Comparison of ENCODE assay signal across 29 cellular contexts in genomic region chr13:76586842-76587241, GRCh38.
"Had no signal": no experiment of that assay in that cellular context is flagged by ENCODE, and none has a peak within 500 bp of the region (broad histone marks: within the 10 kb centered on the region; RNA-seq: fewer than 3 reads in every experiment).

No MANE protein-coding gene starts in this region.

- H3K4me3 ChIP-seq: stomach, suprapubic skin, testis, thoracic aorta, thyroid gland, tibial artery, tibial nerve, transverse colon, upper lobe of left lung, upper lobe of right lung, uterus, vagina had no signal

- ATAC-seq: stimulated activated effector memory CD8-positive, alpha-beta T cell treated with anti-CD3 and anti-CD28 coated beads, Interleukin-12 subunit alpha, Interleukin-12 subunit beta, amount 100 ng/mL, for 72 hours; stimulated activated memory B cell treated with anti-CD40 and anti-IgM and Interleukin-4, amounts not matched to agents 10 μg/mL and 1 μg/mL and 100 μg/mL, for 72 hours; stimulated activated naive B cell treated with anti-CD40 and anti-IgM and Interleukin-4, amounts not matched to agents 10 μg/mL and 1 μg/mL and 100 μg/mL, for 72 hours; stimulated activated naive CD8-positive, alpha-beta T cell treated with anti-CD3 and anti-CD28 coated beads, Interleukin-15, amount 100 ng/mL, for 72 hours; stimulated activated naive CD8-positive, alpha-beta T cell treated with anti-CD3 and anti-CD28 coated beads, Interleukin-15, Interleukin-2, amounts not matched to agents 100 U/mL and 50 U/mL, for 24 hours; upper lobe of right lung had no signal

- H3K4me1 Mint-ChIP-seq: stimulated activated effector memory CD8-positive, alpha-beta T cell treated with anti-CD3 and anti-CD28 coated beads, Interleukin-12 subunit alpha, Interleukin-12 subunit beta, amount 100 ng/mL, for 72 hours; stimulated activated memory B cell treated with anti-CD40 and anti-IgM and Interleukin-4, amounts not matched to agents 10 μg/mL and 1 μg/mL and 100 μg/mL, for 72 hours; stimulated activated naive B cell treated with anti-CD40 and anti-IgM and Interleukin-4, amounts not matched to agents 10 μg/mL and 1 μg/mL and 100 μg/mL, for 72 hours; stimulated activated naive CD8-positive, alpha-beta T cell treated with anti-CD3 and anti-CD28 coated beads, Interleukin-15, amount 100 ng/mL, for 72 hours had no signal

- H3K9me3 Mint-ChIP-seq: stimulated activated effector memory CD8-positive, alpha-beta T cell treated with anti-CD3 and anti-CD28 coated beads, Interleukin-12 subunit alpha, Interleukin-12 subunit beta, amount 100 ng/mL, for 72 hours; stimulated activated naive B cell treated with anti-CD40 and anti-IgM and Interleukin-4, amounts not matched to agents 10 μg/mL and 1 μg/mL and 100 μg/mL, for 72 hours; stimulated activated naive CD8-positive, alpha-beta T cell treated with anti-CD3 and anti-CD28 coated beads, Interleukin-15, amount 100 ng/mL, for 72 hours; stimulated activated naive CD8-positive, alpha-beta T cell treated with anti-CD3 and anti-CD28 coated beads, Interleukin-15, Interleukin-2, amounts not matched to agents 100 ng/mL and 50 ng/mL, for 24 hours had no signal

- H3K4me1 ChIP-seq: stomach, suprapubic skin, testis, thyroid gland, tibial artery, tibial nerve, transverse colon, upper lobe of left lung, upper lobe of right lung, uterus, vagina had no signal

- H3K27me3 Mint-ChIP-seq: stimulated activated naive CD8-positive, alpha-beta T cell treated with anti-CD3 and anti-CD28 coated beads, Interleukin-15, amount 100 ng/mL, for 72 hours had no signal

- FAIRE-seq: urothelium cell line had no signal

- H3K27ac ChIP-seq: stomach, suprapubic skin, testis, thoracic aorta, thyroid gland, tibial artery, tibial nerve, transverse colon, upper lobe of left lung, upper lobe of right lung, uterus, vagina had no signal

- H3K27ac Mint-ChIP-seq: stimulated activated effector memory CD8-positive, alpha-beta T cell treated with anti-CD3 and anti-CD28 coated beads, Interleukin-12 subunit alpha, Interleukin-12 subunit beta, amount 100 ng/mL, for 72 hours; stimulated activated memory B cell treated with anti-CD40 and anti-IgM and Interleukin-4, amounts not matched to agents 10 μg/mL and 1 μg/mL and 100 μg/mL, for 72 hours; stimulated activated naive B cell treated with anti-CD40 and anti-IgM and Interleukin-4, amounts not matched to agents 10 μg/mL and 1 μg/mL and 100 μg/mL, for 72 hours; stimulated activated naive CD8-positive, alpha-beta T cell treated with anti-CD3 and anti-CD28 coated beads, Interleukin-15, amount 100 ng/mL, for 72 hours; stimulated activated naive CD8-positive, alpha-beta T cell treated with anti-CD3 and anti-CD28 coated beads, Interleukin-15, Interleukin-2, amounts not matched to agents 100 ng/mL and 50 ng/mL, for 24 hours; type B pancreatic cell had no signal

- H3K9me3 ChIP-seq: stomach, suprapubic skin, testis, thoracic aorta, thyroid gland, tibial artery, tibial nerve, transverse colon, upper lobe of left lung, upper lobe of right lung, uterus, vagina had no signal

- H3K36me3 Mint-ChIP-seq: stimulated activated effector memory CD8-positive, alpha-beta T cell treated with anti-CD3 and anti-CD28 coated beads, Interleukin-12 subunit alpha, Interleukin-12 subunit beta, amount 100 ng/mL, for 72 hours; stimulated activated memory B cell treated with anti-CD40 and anti-IgM and Interleukin-4, amounts not matched to agents 10 μg/mL and 1 μg/mL and 100 μg/mL, for 72 hours; stimulated activated naive B cell treated with anti-CD40 and anti-IgM and Interleukin-4, amounts not matched to agents 10 μg/mL and 1 μg/mL and 100 μg/mL, for 72 hours; type B pancreatic cell had no signal

- DNase-seq: stimulated activated CD4-positive, alpha-beta T cell treated with anti-CD3 and anti-CD28 coated beads, Interleukin-2, amount 100 ng/mL, for 48 hours; stimulated activated CD4-positive, alpha-beta T cell treated with anti-CD3 and anti-CD28 coated beads, Interleukin-4, amount 100 ng/mL, for 1 hour; stimulated activated CD4-positive, alpha-beta T cell treated with anti-CD3 and anti-CD28 coated beads, Interleukin-4, amount 100 ng/mL, for 24 hours; stimulated activated CD4-positive, alpha-beta T cell treated with anti-CD3 and anti-CD28 coated beads, Interleukin-4, amount 100 ng/mL, for 4 hours; stimulated activated CD8-positive, alpha-beta memory T cell treated with anti-CD3 and anti-CD28 coated beads, Interleukin-4, amount 100 ng/mL, for 48 hours; stimulated activated naive B cell treated with anti-CD40 and anti-IgM and Interleukin-4, amounts not matched to agents 10 μg/mL and 1 μg/mL and 100 μg/mL, for 72 hours; stimulated activated naive CD4-positive, alpha-beta T cell; stimulated activated naive CD4-positive, alpha-beta T cell treated with Interleukin-2 at 50 U/mL for 16 hours; stimulated activated naive CD8-positive, alpha-beta T cell treated with anti-CD3 and anti-CD28 coated beads, Interleukin-15, amount 100 ng/mL, for 72 hours; stimulated activated naive CD8-positive, alpha-beta T cell treated with anti-CD3 and anti-CD28 coated beads, Interleukin-15, Interleukin-2, amounts not matched to agents 100 U/mL and 50 U/mL, for 24 hours; stomach; substantia nigra; testis; thyroid gland; tibial artery; transverse colon; trophoblast cell; upper lobe of left lung; upper lobe of right lung; uterus had no signal

- H3K27me3 ChIP-seq: suprapubic skin, testis, thyroid gland, tibial artery, tibial nerve, transverse colon, upper lobe of left lung, upper lobe of right lung, uterus, vagina had no signal

- H3K36me3 ChIP-seq: stomach, suprapubic skin, thoracic aorta, thyroid gland, tibial artery, tibial nerve, transverse colon, upper lobe of left lung, upper lobe of right lung, uterus, vagina had no signal

- H3K4me3 Mint-ChIP-seq: stimulated activated effector memory CD8-positive, alpha-beta T cell treated with anti-CD3 and anti-CD28 coated beads, Interleukin-12 subunit alpha, Interleukin-12 subunit beta, amount 100 ng/mL, for 72 hours; stimulated activated memory B cell treated with anti-CD40 and anti-IgM and Interleukin-4, amounts not matched to agents 10 μg/mL and 1 μg/mL and 100 μg/mL, for 72 hours; stimulated activated naive B cell treated with anti-CD40 and anti-IgM and Interleukin-4, amounts not matched to agents 10 μg/mL and 1 μg/mL and 100 μg/mL, for 72 hours; stimulated activated naive CD8-positive, alpha-beta T cell treated with anti-CD3 and anti-CD28 coated beads, Interleukin-15, amount 100 ng/mL, for 72 hours; stimulated activated naive CD8-positive, alpha-beta T cell treated with anti-CD3 and anti-CD28 coated beads, Interleukin-15, Interleukin-2, amounts not matched to agents 100 ng/mL and 50 ng/mL, for 24 hours; type B pancreatic cell had no signal
